ENCODE assay signal across 22 cellular contexts in genomic region chr15:55835866-55836265, GRCh38.
"Had no signal": no experiment of that assay in that cellular context is flagged by ENCODE, and none has a peak within 500 bp of the region (broad histone marks: within the 10 kb centered on the region; RNA-seq: fewer than 3 reads in every experiment).

No MANE protein-coding gene starts in this region.

- H3K4me1 ChIP-seq: colonic mucosa, esophagus squamous epithelium, gastrocnemius medialis, heart right ventricle, left lung, lower lobe of right lung had no signal

- H3K27me3 Mint-ChIP-seq: dendritic cell treated with granulocyte-macrophage colony-stimulating factor and Interleukin-4, amounts not matched to agents 40 ng/mL and 50 ng/mL, for 4 days; effector memory CD8-positive, alpha-beta T cell had no signal

- H3K4me3 Mint-ChIP-seq: dendritic cell treated with granulocyte-macrophage colony-stimulating factor and Interleukin-4, amounts not matched to agents 40 ng/mL and 50 ng/mL, for 4 days; effector memory CD8-positive, alpha-beta T cell; endodermal cell had no signal

- H3K9me3 ChIP-seq: colonic mucosa, esophagus squamous epithelium, gastrocnemius medialis, heart right ventricle, left lung, lower lobe of right lung had no signal

- H3K4me3 ChIP-seq: colonic mucosa, esophagus squamous epithelium, gastrocnemius medialis, heart right ventricle, left lung, lower lobe of right lung had no signal

- DNase-seq: colonic mucosa; cortex of kidney; effector CD8-positive, alpha-beta T cell; effector memory CD8-positive, alpha-beta T cell; endodermal cell; erythroblast; esophagus squamous epithelium; foreskin fibroblast; foreskin melanocyte; gastrocnemius medialis; glutamatergic neuron; head of caudate nucleus; heart right ventricle; hippocampal formation; left cardiac atrium; left lung; left ventricle myocardium superior; lower lobe of right lung; mesenchymal stem cell; midbrain had no signal

- H3K27ac Mint-ChIP-seq: dendritic cell treated with granulocyte-macrophage colony-stimulating factor and Interleukin-4, amounts not matched to agents 40 ng/mL and 50 ng/mL, for 4 days; effector memory CD8-positive, alpha-beta T cell; endodermal cell had no signal

- H3K36me3 ChIP-seq: colonic mucosa had no signal

- H3K9me3 Mint-ChIP-seq: dendritic cell treated with granulocyte-macrophage colony-stimulating factor and Interleukin-4, amounts not matched to agents 40 ng/mL and 50 ng/mL, for 4 days; effector memory CD8-positive, alpha-beta T cell; endodermal cell had no signal

- H3K27ac ChIP-seq: colonic mucosa, epithelial cell of prostate, esophagus squamous epithelium, gastrocnemius medialis, heart right ventricle, left lung, lower lobe of right lung had no signal

- H3K4me1 Mint-ChIP-seq: endodermal cell had no signal

- H3K27me3 ChIP-seq: colonic mucosa, esophagus squamous epithelium, gastrocnemius medialis, heart right ventricle, left lung had no signal
